In genomic region chr11:76188873-76189272, GRCh38 we compare ENCODE assay signal across 21 cellular contexts. TPM values are rescaled to one million over a fixed set of nuclear protein-coding genes. Genes with fewer than 3 reads are reported as not detected.
"Had no signal": no experiment of that assay in that cellular context is flagged by ENCODE, and none has a peak within 500 bp of the region (broad histone marks: within the 10 kb centered on the region; RNA-seq: fewer than 3 reads in every experiment).

No MANE protein-coding gene starts in this region.

- ATAC-seq: foreskin keratinocyte; naive thymus-derived CD4-positive, alpha-beta T cell; sciatic nerve; stimulated activated naive B cell treated with anti-CD40 and anti-IgM and Interleukin-4, amounts not matched to agents 10 μg/mL and 1 μg/mL and 100 μg/mL, for 72 hours; stimulated activated naive CD8-positive, alpha-beta T cell treated with anti-CD3 and anti-CD28 coated beads, Interleukin-15, amount 100 ng/mL, for 72 hours had no signal

- H3K36me3 ChIP-seq: spleen had no signal

- H2AFZ ChIP-seq: parathyroid adenoma had no signal

- H3K27ac ChIP-seq: foreskin keratinocyte, parathyroid adenoma had no signal

- H3K27me3 ChIP-seq: spleen had no signal

- H3K79me2 ChIP-seq: parathyroid adenoma had no signal

- H3K4me1 ChIP-seq: foreskin keratinocyte, parathyroid adenoma had no signal

- FAIRE-seq: colon, urothelium cell line had no signal

- H3K4me3 ChIP-seq: spleen had no signal

- H3K9ac ChIP-seq: parathyroid adenoma had no signal

- DNase-seq: cerebellar nuclear complex; erythroblast; foreskin keratinocyte; head of caudate nucleus; hippocampal formation; mesendoderm; naive thymus-derived CD4-positive, alpha-beta T cell; occipital lobe; spleen; stimulated activated CD4-positive, alpha-beta T cell treated with anti-CD3 and anti-CD28 coated beads, Interleukin-15, amount 100 ng/mL, for 24 hours; stimulated activated CD4-positive, alpha-beta T cell treated with anti-CD3 and anti-CD28 coated beads, Interleukin-1b, Interleukin-23, amount 100 ng/mL, for 48 hours; stimulated activated CD4-positive, alpha-beta T cell treated with anti-CD3 and anti-CD28 coated beads, Interleukin-4, amount 100 ng/mL, for 24 hours; stimulated activated naive B cell treated with anti-CD40 and anti-IgM and Interleukin-4, amounts not matched to agents 10 μg/mL and 1 μg/mL and 100 μg/mL, for 72 hours; stimulated activated naive CD8-positive, alpha-beta T cell treated with anti-CD3 and anti-CD28 coated beads, Interleukin-15, amount 100 ng/mL, for 72 hours; substantia nigra; trophoblast cell had no signal

- H3K9me3 ChIP-seq: spleen had no signal

RNA-seq across cellular contexts. Expression of gene WNT11, which starts 17.4 kb away (rescaled TPM):
- total RNA-seq: pulmonary artery endothelial cell had no signal
